ENCODE assay signal across 15 cellular contexts in genomic region chr2:140242889-140243288, GRCh38.
"Had no signal": no experiment of that assay in that cellular context is flagged by ENCODE, and none has a peak within 500 bp of the region (broad histone marks: within the 10 kb centered on the region; RNA-seq: fewer than 3 reads in every experiment).

No MANE protein-coding gene starts in this region.

- FAIRE-seq: TTC549, urothelium cell line had no signal

- H3K36me3 ChIP-seq: adrenal gland, esophagus squamous epithelium, heart left ventricle, left lung had no signal

- H3K4me1 ChIP-seq: adrenal gland, esophagus squamous epithelium, left lung had no signal

- DNase-seq: activated naive CD4-positive, alpha-beta T cell treated with anti-CD3 and anti-CD28 coated beads, Interleukin-2, amount 50 U/mL, for 16 hours; activated T-cell treated with anti-CD3 and anti-CD28 coated beads, Interleukin-2, amount 50 U/mL, for 1 hour; adrenal gland; central memory CD4-positive, alpha-beta T cell; esophagus squamous epithelium; heart left ventricle; islet precursor cell; left lung; occipital lobe; right cardiac atrium had no signal

- H3K27me3 ChIP-seq: adrenal gland, esophagus squamous epithelium, heart left ventricle, left lung had no signal

- ATAC-seq: activated CD4-positive, CD25-positive, alpha-beta regulatory T cell treated with anti-CD3 and anti-CD28 coated beads, Interleukin-2, amount 50 U/mL, for 24 hours; heart left ventricle; left lung; natural killer cell treated with Interleukin-12 subunit alpha and Interleukin-12 subunit beta and Interleukin-15 and Interleukin-18, amount 100 ng/mL, for 72 hours; right cardiac atrium had no signal

- H3K4me3 ChIP-seq: adrenal gland, esophagus squamous epithelium, heart left ventricle, left lung, smooth muscle cell had no signal

- H3K9me3 ChIP-seq: adrenal gland, esophagus squamous epithelium, heart left ventricle, left lung had no signal

- H3K4me2 ChIP-seq: smooth muscle cell had no signal

- H3K27ac ChIP-seq: adrenal gland, esophagus squamous epithelium, heart left ventricle, left lung had no signal
